11 cellular contexts compared by ENCODE assay signal in genomic region chr9:68979538-68980314, GRCh38. TPM values are rescaled to one million over a fixed set of nuclear protein-coding genes. Genes with fewer than 3 reads are reported as not detected.
DNase-seq lines count a peak whose midpoint lies in the region; ATAC-seq, FAIRE-seq and TF ChIP-seq lines count a peak whose summit lies in the region.
"Had no signal": no experiment of that assay in that cellular context is flagged by ENCODE, and none has a peak within 500 bp of the region (broad histone marks: within the 10 kb centered on the region; RNA-seq: fewer than 3 reads in every experiment).

No MANE protein-coding gene starts in this region.

- no peak overlapping the region for H2AK5ac ChIP-seq in H9 (ENCODE audit: insufficient read length, low read length)

- no peak overlapping the region for H2BK20ac ChIP-seq in H9 (ENCODE audit: low read depth, low read length, poor library complexity, severe bottlenecking)

- no peak overlapping the region for H2BK5ac ChIP-seq in H9 (ENCODE audit: insufficient read length, low read length)

- no peak for TF ChIP-seq RAD21 in HepG2 (CRISPR knock-in tag; IDR thresholded peaks at IDR 0.05)

- no peak overlapping the region for H3K23ac ChIP-seq in H9 (ENCODE audit: insufficient read length, low read depth, low read length)

- no peak overlapping the region for H4K5ac ChIP-seq in H9 (ENCODE audit: insufficient read length, low read depth, low read length)

- H3K9ac ChIP-seq in H9 (ENCODE audit: extremely low read depth, insufficient read length, low read length) (no peak overlapping the region), HepG2 (ENCODE audit: insufficient read depth, low read depth, low read length) (no peak overlapping the region)

- TF ChIP-seq EP300 in HepG2 (IDR thresholded peaks at IDR 0.05; ENCODE audit: low read depth in 2 of 2, low read length in 2 of 2) (no peak), HepG2 (CRISPR knock-in tag; IDR thresholded peaks at IDR 0.05; ENCODE audit: borderline replicate concordance) (no peak)

- H3K36me3 ChIP-seq in HepG2 (replicated peaks in 1 of 2; ENCODE audit: control insufficient read depth in 1 of 2, insufficient read depth in 2 of 2, low read length in 2 of 2) (no peaks in the 10 kb centered on the region), BE2C (no peaks in the 10 kb centered on the region)

- H3K79me2 ChIP-seq in H9 (ENCODE audit: insufficient read depth, low read length) (no peaks in the 10 kb centered on the region), HepG2 (ENCODE audit: insufficient read depth, low read length) (no peaks in the 10 kb centered on the region)

- no peaks in the 10 kb centered on the region for H4K20me1 ChIP-seq in H9 (ENCODE audit: control insufficient read depth, insufficient read depth, insufficient read length)
- H4K20me1 ChIP-seq in HepG2 (ENCODE audit: insufficient read depth, low read length), result no peaks in the 10 kb centered on the region

- H3K9me3 ChIP-seq in H9 (ENCODE audit: control insufficient read depth, low read depth, low read length) (no peaks in the 10 kb centered on the region), HepG2 (ENCODE audit: low read length) (no peaks in the 10 kb centered on the region), BE2C (no peaks in the 10 kb centered on the region)

- H3K56ac ChIP-seq in H9 (ENCODE audit: insufficient read length, low read depth, low read length), result no peak overlapping the region

- H3K14ac ChIP-seq in H9 (ENCODE audit: insufficient read depth, low read length), result peak overlapping the region; percentile 61; the same call in 1 of the 2 replicates

- H2BK12ac ChIP-seq in H9 (ENCODE audit: insufficient read length, low read depth, low read length), result no peak overlapping the region

- H3K4me3 ChIP-seq in HepG2 (replicated peaks in 1 of 3; ENCODE audit: insufficient read depth in 1 of 3, low read depth in 2 of 3, low read length in 3 of 3) (no peak overlapping the region), BE2C (ENCODE audit: low read depth, low read length) (no peak overlapping the region)

- H3K18ac ChIP-seq in H9 (ENCODE audit: insufficient read length, low read depth, low read length), result no peak overlapping the region

- H4K8ac ChIP-seq in H9 (replicated peaks; ENCODE audit: insufficient read length, low read depth, low read length), result no peak overlapping the region

- H3K27ac ChIP-seq in H9 (ENCODE audit: insufficient read length, low read depth, low read length) (no peak overlapping the region), HepG2 (ENCODE audit: extremely low read length, insufficient read depth, low read length) (no peak overlapping the region)

- WGBS in H9 (ENCODE audit: extremely low coverage, insufficient read length, low lambda C conversion rate), result no CpG with 5 or more reads among the region's 9 CpGs
- 100% methylated on average over 3 of the region's 9 CpGs for WGBS in HepG2 (ENCODE audit: low lambda C conversion rate)

- CTCF ChIA-PET in activated naive CD4-positive, alpha-beta T cell treated with anti-CD3 and anti-CD28 coated beads, Interleukin-2, amount 10 ng/mL, durations not matched to agents 7 days and 5 days (lab: Charles Lee), result interaction anchor here (0.8 to 3.3 kb wide), 5 partner anchors 17 to 30 kb away, joined by 3 to 9 read pairs (median 5); no protein-coding TSS in a partner anchor
- CTCF ChIA-PET in HepG2 (lab: Yijun Ruan, JAX; ENCODE audit: low intra/inter-chr PET ratio, low total read pairs), result no interaction called here

- H4K91ac ChIP-seq in H9 (ENCODE audit: insufficient read length, low read depth, low read length), result no peak overlapping the region

- H3T11ph ChIP-seq in H9 (ENCODE audit: low read length), result no peak overlapping the region

- POLR2A ChIA-PET in HepG2 (lab: Yijun Ruan, JAX), result no interaction called here

- H3K9me3 Mint-ChIP-seq in H9, result peaks cover 8 to 15% of the 10 kb centered on the region in 2 experiments
- H3K9me3 Mint-ChIP-seq in activated naive CD4-positive, alpha-beta T cell treated with anti-CD3 and anti-CD28 coated beads, Interleukin-2, amount 10 ng/mL, durations not matched to agents 7 days and 5 days, result no peaks in the 10 kb centered on the region

- ATAC-seq in HepG2, result peak; percentile 53
- no peak for ATAC-seq in HG03457 (IDR thresholded peaks at IDR 0.05; ENCODE audit: unreplicated experiment)

- H3K4me1 ChIP-seq in H9 (ENCODE audit: insufficient read depth, low read length) (peaks cover 9% of the 10 kb centered on the region; the same call in 1 of the 2 replicates), HepG2 (ENCODE audit: insufficient read depth, low read length) (peaks cover 42% of the 10 kb centered on the region), BE2C (no peaks in the 10 kb centered on the region)

- no peak overlapping the region for H3K4ac ChIP-seq in H9 (ENCODE audit: low read depth, low read length)

- DNase-seq in Ammon's horn (ENCODE audit: low spot score) (peak; percentile 73), H9 (no peak), HepG2 (ENCODE audit: low spot score) (no peak), BE2C (no peak), EL (no peak), NCI-H1092 (lab: John Stamatoyannopoulos, UW) (no peak)
- peak; percentile 46 for DNase-seq in activated naive CD4-positive, alpha-beta T cell treated with anti-CD3 and anti-CD28 coated beads, Interleukin-2, amount 10 ng/mL, durations not matched to agents 7 days and 5 days
- DNase-seq: amniotic stem cell, COR-L47 had no signal

- H3K36me3 Mint-ChIP-seq in H9 (ENCODE audit: insufficient read depth in 1 of 3, low read depth in 3 of 3), result peaks cover 10 to 15% (median 12%) of the 10 kb centered on the region in 3 experiments
- H3K36me3 Mint-ChIP-seq in activated naive CD4-positive, alpha-beta T cell treated with anti-CD3 and anti-CD28 coated beads, Interleukin-2, amount 10 ng/mL, durations not matched to agents 7 days and 5 days, result no peaks in the 10 kb centered on the region

- no peaks in the 10 kb centered on the region for H3K23me2 ChIP-seq in H9 (ENCODE audit: insufficient read length, low read depth, low read length, poor library complexity, severe bottlenecking)

- intact Hi-C loops in HepG2 (cut with micrococcal nuclease; ENCODE audit: unreplicated experiment), result no loop called here

- H3K27me3 ChIP-seq in H9 (ENCODE audit: insufficient read depth, low read length), result no peaks in the 10 kb centered on the region
- no peaks in the 10 kb centered on the region for H3K27me3 ChIP-seq in HepG2 (ENCODE audit: control insufficient read depth in 1 of 2, insufficient read depth in 2 of 2, low read length in 2 of 2)
- no peaks in the 10 kb centered on the region for H3K27me3 ChIP-seq in BE2C

- H3K4me2 ChIP-seq in H9 (ENCODE audit: insufficient read depth, insufficient read length, low read length), result no peak overlapping the region
- H3K4me2 ChIP-seq in HepG2 (ENCODE audit: low read depth, low read length), result no peak overlapping the region

- H2AFZ ChIP-seq in H9 (ENCODE audit: low read length), result no peak overlapping the region
- no peak overlapping the region for H2AFZ ChIP-seq in HepG2 (ENCODE audit: low read length)

- no peak overlapping the region for H2BK15ac ChIP-seq in H9 (ENCODE audit: low read depth, low read length)

- no peaks in the 10 kb centered on the region for H3K79me1 ChIP-seq in H9 (ENCODE audit: insufficient read depth, low read depth, low read length, poor library complexity, severe bottlenecking)

- H2BK120ac ChIP-seq in H9 (ENCODE audit: low read depth, low read length, poor library complexity, severe bottlenecking), result no peak overlapping the region

- no peak overlapping the region for H3K4me3 Mint-ChIP-seq in H9
- H3K4me3 Mint-ChIP-seq in activated naive CD4-positive, alpha-beta T cell treated with anti-CD3 and anti-CD28 coated beads, Interleukin-2, amount 10 ng/mL, durations not matched to agents 7 days and 5 days, result no peak overlapping the region

- H3K27ac Mint-ChIP-seq in H9, result peak overlapping the region; percentile 6 to 93 (median 72); a peak in 6 of 7 replicates
- no peak overlapping the region for H3K27ac Mint-ChIP-seq in activated naive CD4-positive, alpha-beta T cell treated with anti-CD3 and anti-CD28 coated beads, Interleukin-2, amount 10 ng/mL, durations not matched to agents 7 days and 5 days

- H3K4me1 Mint-ChIP-seq in H9, result peaks cover 24 to 27% of the 10 kb centered on the region in 2 experiments
- peaks cover 39% of the 10 kb centered on the region for H3K4me1 Mint-ChIP-seq in activated naive CD4-positive, alpha-beta T cell treated with anti-CD3 and anti-CD28 coated beads, Interleukin-2, amount 10 ng/mL, durations not matched to agents 7 days and 5 days

- in situ Hi-C loops in HepG2 (cut with HindIII; ENCODE audit: extremely low pct_ligation_motif_present, low pct_unique_long_range_greater_than_20kb), result no loop called here

- TF ChIP-seq CTCF in H9 (conservative IDR thresholded peaks at IDR 0.05) (no peak), HepG2 (CRISPR knock-in tag; IDR thresholded peaks at IDR 0.05) (no peak), BE2C (IDR thresholded peaks at IDR 0.05; ENCODE audit: low read depth, low read length) (no peak)

- no peaks in the 10 kb centered on the region; the same call in 1 of the 2 replicates for H3K27me3 Mint-ChIP-seq in H9 (ENCODE audit: low read depth)
- H3K27me3 Mint-ChIP-seq in activated naive CD4-positive, alpha-beta T cell treated with anti-CD3 and anti-CD28 coated beads, Interleukin-2, amount 10 ng/mL, durations not matched to agents 7 days and 5 days, result peaks cover under 1% of the 10 kb centered on the region

- TF ChIP-seq POLR2A in HepG2 (IDR thresholded peaks at IDR 0.05; ENCODE audit: insufficient read depth in 1 of 2, low read depth in 2 of 2, low read length in 2 of 2), result no peak

- BruUV-seq in HepG2 (replicated peaks; lab: Mats Ljungman, UMichigan), result no TSS peak

- FAIRE-seq in HepG2 (lab: Jason Lieb, UNC), result no peak

RNA-seq across cellular contexts. Expression of gene PRKACG, which starts 34.2 kb away (rescaled TPM):
- total RNA-seq in H9 (2021), result not detected in 2 replicates
- total RNA-seq in HepG2 (2016; rRNA removed; fragmentation: Illumina TruSeq; extraction: Trizol), result not detected in 2 replicates
- total RNA-seq in HepG2 (2016; cell fraction: cytosol; rRNA removed; fragmentation: Illumina TruSeq; extraction: Trizol; ENCODE audit: low read depth), result not detected in 2 replicates
- total RNA-seq in HepG2 (2016; cell fraction: insoluble cytoplasmic fraction; rRNA removed; fragmentation: Illumina TruSeq; extraction: Trizol), result not detected in 2 replicates
- not detected in 2 replicates for total RNA-seq in HepG2 (2016; cell fraction: membrane; rRNA removed; fragmentation: Illumina TruSeq; extraction: Trizol)
- not detected in 2 replicates for total RNA-seq in HepG2 (2016; cell fraction: nucleus; rRNA removed; fragmentation: Illumina TruSeq; extraction: Trizol)
- polyA plus RNA-seq in HepG2 (2011; rRNA removed), result not detected in 2 replicates
- polyA plus RNA-seq in HepG2 (2011; cell fraction: cytosol; rRNA removed), result 0.03 TPM in 1 of 2 replicates, not detected in the other
- polyA plus RNA-seq in HepG2 (2011; cell fraction: nucleus; rRNA removed), result not detected in 2 replicates
- polyA plus RNA-seq in HepG2 (2012), result not detected in 2 replicates
- polyA plus RNA-seq in HepG2 (2016; cell fraction: cytosol; fragmentation: Illumina TruSeq; extraction: Trizol; ENCODE audit: low read depth), result not detected in 2 replicates
- polyA plus RNA-seq in HepG2 (2016; cell fraction: insoluble cytoplasmic fraction; fragmentation: Illumina TruSeq; extraction: Trizol; ENCODE audit: low read depth), result not detected in 2 replicates
- polyA plus RNA-seq in HepG2 (2016; cell fraction: membrane; fragmentation: Illumina TruSeq; extraction: Trizol; ENCODE audit: low read depth), result not detected in 2 replicates
- polyA plus RNA-seq in HepG2 (2016; cell fraction: nucleus; fragmentation: Illumina TruSeq; extraction: Trizol; ENCODE audit: insufficient read depth, low read depth), result not detected in 2 replicates
- not detected in 2 replicates for polyA minus RNA-seq in HepG2 (2011; rRNA and poly(A)+ RNA removed; ENCODE audit: low replicate concordance)
- not detected in 2 replicates for polyA minus RNA-seq in HepG2 (2011; cell fraction: cytosol; rRNA and poly(A)+ RNA removed)
- polyA minus RNA-seq in HepG2 (2011; cell fraction: nucleus; rRNA and poly(A)+ RNA removed), result not detected in 2 replicates
- polyA plus RNA-seq in BE2C (2012; ENCODE audit: insufficient read depth, insufficient read length, low read depth), result not detected
- total RNA-seq: fibroblast of villous mesenchyme had no signal

RNA-seq across cellular contexts. Expression of gene FXN, which starts 55.8 kb away (rescaled TPM):
- total RNA-seq in H9 (2021), result 34.4 and 36.7 TPM in 2 replicates
- total RNA-seq in HepG2 (2016; rRNA removed; fragmentation: Illumina TruSeq; extraction: Trizol), result 24.1 and 30.0 TPM in 2 replicates
- 25.5 and 29.4 TPM in 2 replicates for total RNA-seq in HepG2 (2016; cell fraction: cytosol; rRNA removed; fragmentation: Illumina TruSeq; extraction: Trizol; ENCODE audit: low read depth)
- 24.7 and 31.9 TPM in 2 replicates for total RNA-seq in HepG2 (2016; cell fraction: insoluble cytoplasmic fraction; rRNA removed; fragmentation: Illumina TruSeq; extraction: Trizol)
- 28.9 and 35.6 TPM in 2 replicates for total RNA-seq in HepG2 (2016; cell fraction: membrane; rRNA removed; fragmentation: Illumina TruSeq; extraction: Trizol)
- 15.6 and 16.2 TPM in 2 replicates for total RNA-seq in HepG2 (2016; cell fraction: nucleus; rRNA removed; fragmentation: Illumina TruSeq; extraction: Trizol)
- 19.7 and 26.0 TPM in 2 replicates for polyA plus RNA-seq in HepG2 (2011; rRNA removed)
- polyA plus RNA-seq in HepG2 (2011; cell fraction: cytosol; rRNA removed), result 28.8 and 35.4 TPM in 2 replicates
- 8.9 and 9.0 TPM in 2 replicates for polyA plus RNA-seq in HepG2 (2011; cell fraction: nucleus; rRNA removed)
- polyA plus RNA-seq in HepG2 (2012), result 30.1 and 34.1 TPM in 2 replicates
- 109 and 135 TPM in 2 replicates for polyA plus RNA-seq in HepG2 (2016; cell fraction: cytosol; fragmentation: Illumina TruSeq; extraction: Trizol; ENCODE audit: low read depth)
- 95.1 and 107 TPM in 2 replicates for polyA plus RNA-seq in HepG2 (2016; cell fraction: insoluble cytoplasmic fraction; fragmentation: Illumina TruSeq; extraction: Trizol; ENCODE audit: low read depth)
- 101 and 113 TPM in 2 replicates for polyA plus RNA-seq in HepG2 (2016; cell fraction: membrane; fragmentation: Illumina TruSeq; extraction: Trizol; ENCODE audit: low read depth)
- 51.3 and 52.8 TPM in 2 replicates for polyA plus RNA-seq in HepG2 (2016; cell fraction: nucleus; fragmentation: Illumina TruSeq; extraction: Trizol; ENCODE audit: insufficient read depth, low read depth)
- 11.0 and 13.3 TPM in 2 replicates for polyA minus RNA-seq in HepG2 (2011; rRNA and poly(A)+ RNA removed; ENCODE audit: low replicate concordance)
- polyA minus RNA-seq in HepG2 (2011; cell fraction: cytosol; rRNA and poly(A)+ RNA removed), result 8.1 and 11.8 TPM in 2 replicates
- 12.6 and 14.2 TPM in 2 replicates for polyA minus RNA-seq in HepG2 (2011; cell fraction: nucleus; rRNA and poly(A)+ RNA removed)
- 11.0 TPM for polyA plus RNA-seq in BE2C (2012; ENCODE audit: insufficient read depth, insufficient read length, low read depth)

Comparison
In these comparisons a context has a peak if more than half of its experiments do, and no peak if none do; other contexts are left out.
1. DNase-seq: peak in Ammon's horn (single experiment) and activated naive CD4-positive, alpha-beta T cell treated with anti-CD3 and anti-CD28 coated beads, Interleukin-2, amount 10 ng/mL, durations not matched to agents 7 days and 5 days (single experiment); none in H9 (single experiment), HepG2 (single experiment), BE2C (single experiment), EL (single experiment) and NCI-H1092 (single experiment).